In the genomic region with DNA sequence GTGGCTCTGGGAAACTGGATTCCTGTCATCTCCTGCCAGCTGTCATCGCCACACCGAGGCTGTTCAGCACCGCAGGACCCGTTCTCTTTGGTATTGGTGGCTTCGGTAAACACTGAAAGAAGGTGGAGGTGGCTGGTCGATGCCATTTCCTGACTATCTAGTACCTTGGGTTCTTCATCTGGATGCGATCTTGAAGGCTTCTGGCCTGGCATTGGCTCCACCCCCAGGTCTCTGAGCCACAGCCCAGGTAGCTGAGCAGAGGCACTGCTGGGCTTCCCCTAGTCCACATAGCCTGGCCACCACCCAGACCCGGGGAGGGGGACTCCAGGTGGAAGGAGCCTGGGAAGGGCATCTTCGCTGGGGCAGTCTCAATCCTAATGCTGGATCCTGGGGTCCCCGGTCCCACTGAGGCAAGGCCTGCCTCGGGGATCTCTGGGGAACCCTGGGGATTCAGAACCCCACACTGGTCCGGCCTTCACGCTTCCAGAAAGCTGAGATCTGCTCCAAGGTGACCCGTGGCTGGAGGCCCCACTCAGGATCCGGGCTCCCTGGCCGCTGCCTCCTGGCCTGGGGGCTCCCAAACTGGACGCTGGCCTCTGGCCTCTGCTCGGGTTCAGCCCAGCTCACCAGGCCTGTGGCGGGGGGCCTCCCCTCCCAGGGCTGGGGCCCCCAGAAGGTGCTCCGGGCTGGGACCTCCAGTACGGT, we compare ENCODE assay signal across 1 cellular context.
TF ChIP-seq lines count a peak whose summit lies in the region.

No MANE protein-coding gene starts in this region.

TF ChIP-seq in WTC11, 78 proteins besides CTCF, POLR2A, EP300 and RAD21 (continued from another document):
- TF ChIP-seq, protein P1, sequence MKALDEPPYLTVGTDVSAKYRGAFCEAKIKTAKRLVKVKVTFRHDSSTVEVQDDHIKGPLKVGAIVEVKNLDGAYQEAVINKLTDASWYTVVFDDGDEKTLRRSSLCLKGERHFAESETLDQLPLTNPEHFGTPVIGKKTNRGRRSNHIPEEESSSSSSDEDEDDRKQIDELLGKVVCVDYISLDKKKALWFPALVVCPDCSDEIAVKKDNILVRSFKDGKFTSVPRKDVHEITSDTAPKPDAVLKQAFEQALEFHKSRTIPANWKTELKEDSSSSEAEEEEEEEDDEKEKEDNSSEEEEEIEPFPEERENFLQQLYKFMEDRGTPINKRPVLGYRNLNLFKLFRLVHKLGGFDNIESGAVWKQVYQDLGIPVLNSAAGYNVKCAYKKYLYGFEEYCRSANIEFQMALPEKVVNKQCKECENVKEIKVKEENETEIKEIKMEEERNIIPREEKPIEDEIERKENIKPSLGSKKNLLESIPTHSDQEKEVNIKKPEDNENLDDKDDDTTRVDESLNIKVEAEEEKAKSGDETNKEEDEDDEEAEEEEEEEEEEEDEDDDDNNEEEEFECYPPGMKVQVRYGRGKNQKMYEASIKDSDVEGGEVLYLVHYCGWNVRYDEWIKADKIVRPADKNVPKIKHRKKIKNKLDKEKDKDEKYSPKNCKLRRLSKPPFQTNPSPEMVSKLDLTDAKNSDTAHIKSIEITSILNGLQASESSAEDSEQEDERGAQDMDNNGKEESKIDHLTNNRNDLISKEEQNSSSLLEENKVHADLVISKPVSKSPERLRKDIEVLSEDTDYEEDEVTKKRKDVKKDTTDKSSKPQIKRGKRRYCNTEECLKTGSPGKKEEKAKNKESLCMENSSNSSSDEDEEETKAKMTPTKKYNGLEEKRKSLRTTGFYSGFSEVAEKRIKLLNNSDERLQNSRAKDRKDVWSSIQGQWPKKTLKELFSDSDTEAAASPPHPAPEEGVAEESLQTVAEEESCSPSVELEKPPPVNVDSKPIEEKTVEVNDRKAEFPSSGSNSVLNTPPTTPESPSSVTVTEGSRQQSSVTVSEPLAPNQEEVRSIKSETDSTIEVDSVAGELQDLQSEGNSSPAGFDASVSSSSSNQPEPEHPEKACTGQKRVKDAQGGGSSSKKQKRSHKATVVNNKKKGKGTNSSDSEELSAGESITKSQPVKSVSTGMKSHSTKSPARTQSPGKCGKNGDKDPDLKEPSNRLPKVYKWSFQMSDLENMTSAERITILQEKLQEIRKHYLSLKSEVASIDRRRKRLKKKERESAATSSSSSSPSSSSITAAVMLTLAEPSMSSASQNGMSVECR (CRISPR knock-in tag; IDR thresholded peaks at IDR 0.05; ENCODE audit: borderline replicate concordance) = no peak
- TF ChIP-seq ELF4 (CRISPR knock-in tag; IDR thresholded peaks at IDR 0.05; ENCODE audit: low read depth) (no peak), FOXP1 (CRISPR knock-in tag; IDR thresholded peaks at IDR 0.05; ENCODE audit: borderline replicate concordance) (no peak; the same call in 1 of the 2 replicates), ZBTB21 (CRISPR knock-in tag; IDR thresholded peaks at IDR 0.05; ENCODE audit: borderline replicate concordance) (no peak), ZNF416 (CRISPR knock-in tag; IDR thresholded peaks at IDR 0.05) (0 out of 2 replicates have a peak, but pooled peaks have one; percentile 4), RELA (CRISPR knock-in tag; IDR thresholded peaks at IDR 0.05; ENCODE audit: borderline replicate concordance) (no peak), EMX1 (CRISPR knock-in tag; IDR thresholded peaks at IDR 0.05) (0 out of 2 replicates have a peak, but pooled peaks have one; percentile 4), NFYB (CRISPR knock-in tag; conservative IDR thresholded peaks at IDR 0.05; ENCODE audit: low read depth) (no peak), ZNF263 (CRISPR knock-in tag; IDR thresholded peaks at IDR 0.05; ENCODE audit: low read depth) (no peak), FOXJ3 (CRISPR knock-in tag; IDR thresholded peaks at IDR 0.05; ENCODE audit: borderline replicate concordance) (no peak), TEAD4 (CRISPR knock-in tag; IDR thresholded peaks at IDR 0.05) (no peak), NR2C2 (CRISPR knock-in tag; IDR thresholded peaks at IDR 0.05) (no peak), FOXP4 (CRISPR knock-in tag; IDR thresholded peaks at IDR 0.05) (no peak), RORB (CRISPR knock-in tag; IDR thresholded peaks at IDR 0.05) (no peak)
- TF ChIP-seq, protein P2, sequence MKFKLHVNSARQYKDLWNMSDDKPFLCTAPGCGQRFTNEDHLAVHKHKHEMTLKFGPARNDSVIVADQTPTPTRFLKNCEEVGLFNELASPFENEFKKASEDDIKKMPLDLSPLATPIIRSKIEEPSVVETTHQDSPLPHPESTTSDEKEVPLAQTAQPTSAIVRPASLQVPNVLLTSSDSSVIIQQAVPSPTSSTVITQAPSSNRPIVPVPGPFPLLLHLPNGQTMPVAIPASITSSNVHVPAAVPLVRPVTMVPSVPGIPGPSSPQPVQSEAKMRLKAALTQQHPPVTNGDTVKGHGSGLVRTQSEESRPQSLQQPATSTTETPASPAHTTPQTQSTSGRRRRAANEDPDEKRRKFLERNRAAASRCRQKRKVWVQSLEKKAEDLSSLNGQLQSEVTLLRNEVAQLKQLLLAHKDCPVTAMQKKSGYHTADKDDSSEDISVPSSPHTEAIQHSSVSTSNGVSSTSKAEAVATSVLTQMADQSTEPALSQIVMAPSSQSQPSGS (CRISPR knock-in tag; IDR thresholded peaks at IDR 0.05; ENCODE audit: borderline replicate concordance, low read depth) = no peak
- TF ChIP-seq, protein P3, sequence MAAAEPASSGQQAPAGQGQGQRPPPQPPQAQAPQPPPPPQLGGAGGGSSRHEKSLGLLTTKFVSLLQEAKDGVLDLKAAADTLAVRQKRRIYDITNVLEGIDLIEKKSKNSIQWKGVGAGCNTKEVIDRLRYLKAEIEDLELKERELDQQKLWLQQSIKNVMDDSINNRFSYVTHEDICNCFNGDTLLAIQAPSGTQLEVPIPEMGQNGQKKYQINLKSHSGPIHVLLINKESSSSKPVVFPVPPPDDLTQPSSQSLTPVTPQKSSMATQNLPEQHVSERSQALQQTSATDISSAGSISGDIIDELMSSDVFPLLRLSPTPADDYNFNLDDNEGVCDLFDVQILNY (CRISPR knock-in tag; IDR thresholded peaks at IDR 0.05) = no peak
- TF ChIP-seq, protein P4, sequence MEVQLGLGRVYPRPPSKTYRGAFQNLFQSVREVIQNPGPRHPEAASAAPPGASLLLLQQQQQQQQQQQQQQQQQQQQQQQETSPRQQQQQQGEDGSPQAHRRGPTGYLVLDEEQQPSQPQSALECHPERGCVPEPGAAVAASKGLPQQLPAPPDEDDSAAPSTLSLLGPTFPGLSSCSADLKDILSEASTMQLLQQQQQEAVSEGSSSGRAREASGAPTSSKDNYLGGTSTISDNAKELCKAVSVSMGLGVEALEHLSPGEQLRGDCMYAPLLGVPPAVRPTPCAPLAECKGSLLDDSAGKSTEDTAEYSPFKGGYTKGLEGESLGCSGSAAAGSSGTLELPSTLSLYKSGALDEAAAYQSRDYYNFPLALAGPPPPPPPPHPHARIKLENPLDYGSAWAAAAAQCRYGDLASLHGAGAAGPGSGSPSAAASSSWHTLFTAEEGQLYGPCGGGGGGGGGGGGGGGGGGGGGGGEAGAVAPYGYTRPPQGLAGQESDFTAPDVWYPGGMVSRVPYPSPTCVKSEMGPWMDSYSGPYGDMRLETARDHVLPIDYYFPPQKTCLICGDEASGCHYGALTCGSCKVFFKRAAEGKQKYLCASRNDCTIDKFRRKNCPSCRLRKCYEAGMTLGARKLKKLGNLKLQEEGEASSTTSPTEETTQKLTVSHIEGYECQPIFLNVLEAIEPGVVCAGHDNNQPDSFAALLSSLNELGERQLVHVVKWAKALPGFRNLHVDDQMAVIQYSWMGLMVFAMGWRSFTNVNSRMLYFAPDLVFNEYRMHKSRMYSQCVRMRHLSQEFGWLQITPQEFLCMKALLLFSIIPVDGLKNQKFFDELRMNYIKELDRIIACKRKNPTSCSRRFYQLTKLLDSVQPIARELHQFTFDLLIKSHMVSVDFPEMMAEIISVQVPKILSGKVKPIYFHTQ (CRISPR knock-in tag; IDR thresholded peaks at IDR 0.05) = no peak
- TF ChIP-seq, protein P5, sequence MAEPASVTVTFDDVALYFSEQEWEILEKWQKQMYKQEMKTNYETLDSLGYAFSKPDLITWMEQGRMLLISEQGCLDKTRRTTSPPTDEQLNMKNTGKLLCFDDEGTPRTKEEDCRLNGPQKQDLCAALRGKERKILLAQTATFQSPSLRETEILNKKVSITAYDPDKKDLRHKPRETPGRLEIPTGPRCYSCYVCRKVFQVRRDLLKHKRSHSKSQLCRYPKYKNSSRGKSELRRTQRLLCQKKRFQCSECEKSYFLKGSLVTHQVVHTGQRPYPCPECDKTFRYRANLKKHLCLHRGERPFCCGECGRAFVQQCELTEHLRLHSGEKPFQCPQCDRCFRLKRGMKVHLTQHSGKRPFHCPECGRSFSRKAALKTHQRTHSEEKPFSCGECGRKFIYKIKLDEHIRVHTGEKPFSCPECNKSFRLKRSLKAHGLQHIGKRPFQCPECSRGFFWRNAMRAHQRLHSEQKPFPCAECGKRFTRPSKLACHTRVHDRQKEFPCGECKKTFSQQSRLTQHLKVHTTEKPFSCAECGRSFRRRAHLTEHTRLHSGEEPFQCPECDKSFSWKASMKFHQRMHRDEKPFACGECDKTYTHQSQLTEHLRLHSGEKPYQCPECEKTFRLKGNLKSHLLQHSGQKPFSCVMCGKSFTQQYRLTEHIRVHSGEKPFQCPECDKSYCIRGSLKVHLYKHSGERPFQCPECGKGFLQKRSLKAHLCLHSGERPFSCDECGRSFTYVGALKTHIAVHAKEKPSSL (CRISPR knock-in tag; conservative IDR thresholded peaks at IDR 0.05) = no peak
- TF ChIP-seq, protein P6, sequence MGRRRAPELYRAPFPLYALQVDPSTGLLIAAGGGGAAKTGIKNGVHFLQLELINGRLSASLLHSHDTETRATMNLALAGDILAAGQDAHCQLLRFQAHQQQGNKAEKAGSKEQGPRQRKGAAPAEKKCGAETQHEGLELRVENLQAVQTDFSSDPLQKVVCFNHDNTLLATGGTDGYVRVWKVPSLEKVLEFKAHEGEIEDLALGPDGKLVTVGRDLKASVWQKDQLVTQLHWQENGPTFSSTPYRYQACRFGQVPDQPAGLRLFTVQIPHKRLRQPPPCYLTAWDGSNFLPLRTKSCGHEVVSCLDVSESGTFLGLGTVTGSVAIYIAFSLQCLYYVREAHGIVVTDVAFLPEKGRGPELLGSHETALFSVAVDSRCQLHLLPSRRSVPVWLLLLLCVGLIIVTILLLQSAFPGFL (CRISPR knock-in tag; IDR thresholded peaks at IDR 0.05; ENCODE audit: borderline replicate concordance) = no peak
- TF ChIP-seq, protein P7, sequence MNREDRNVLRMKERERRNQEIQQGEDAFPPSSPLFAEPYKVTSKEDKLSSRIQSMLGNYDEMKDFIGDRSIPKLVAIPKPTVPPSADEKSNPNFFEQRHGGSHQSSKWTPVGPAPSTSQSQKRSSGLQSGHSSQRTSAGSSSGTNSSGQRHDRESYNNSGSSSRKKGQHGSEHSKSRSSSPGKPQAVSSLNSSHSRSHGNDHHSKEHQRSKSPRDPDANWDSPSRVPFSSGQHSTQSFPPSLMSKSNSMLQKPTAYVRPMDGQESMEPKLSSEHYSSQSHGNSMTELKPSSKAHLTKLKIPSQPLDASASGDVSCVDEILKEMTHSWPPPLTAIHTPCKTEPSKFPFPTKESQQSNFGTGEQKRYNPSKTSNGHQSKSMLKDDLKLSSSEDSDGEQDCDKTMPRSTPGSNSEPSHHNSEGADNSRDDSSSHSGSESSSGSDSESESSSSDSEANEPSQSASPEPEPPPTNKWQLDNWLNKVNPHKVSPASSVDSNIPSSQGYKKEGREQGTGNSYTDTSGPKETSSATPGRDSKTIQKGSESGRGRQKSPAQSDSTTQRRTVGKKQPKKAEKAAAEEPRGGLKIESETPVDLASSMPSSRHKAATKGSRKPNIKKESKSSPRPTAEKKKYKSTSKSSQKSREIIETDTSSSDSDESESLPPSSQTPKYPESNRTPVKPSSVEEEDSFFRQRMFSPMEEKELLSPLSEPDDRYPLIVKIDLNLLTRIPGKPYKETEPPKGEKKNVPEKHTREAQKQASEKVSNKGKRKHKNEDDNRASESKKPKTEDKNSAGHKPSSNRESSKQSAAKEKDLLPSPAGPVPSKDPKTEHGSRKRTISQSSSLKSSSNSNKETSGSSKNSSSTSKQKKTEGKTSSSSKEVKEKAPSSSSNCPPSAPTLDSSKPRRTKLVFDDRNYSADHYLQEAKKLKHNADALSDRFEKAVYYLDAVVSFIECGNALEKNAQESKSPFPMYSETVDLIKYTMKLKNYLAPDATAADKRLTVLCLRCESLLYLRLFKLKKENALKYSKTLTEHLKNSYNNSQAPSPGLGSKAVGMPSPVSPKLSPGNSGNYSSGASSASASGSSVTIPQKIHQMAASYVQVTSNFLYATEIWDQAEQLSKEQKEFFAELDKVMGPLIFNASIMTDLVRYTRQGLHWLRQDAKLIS (CRISPR knock-in tag; IDR thresholded peaks at IDR 0.05; ENCODE audit: borderline replicate concordance) = no peak
- TF ChIP-seq, protein P8, sequence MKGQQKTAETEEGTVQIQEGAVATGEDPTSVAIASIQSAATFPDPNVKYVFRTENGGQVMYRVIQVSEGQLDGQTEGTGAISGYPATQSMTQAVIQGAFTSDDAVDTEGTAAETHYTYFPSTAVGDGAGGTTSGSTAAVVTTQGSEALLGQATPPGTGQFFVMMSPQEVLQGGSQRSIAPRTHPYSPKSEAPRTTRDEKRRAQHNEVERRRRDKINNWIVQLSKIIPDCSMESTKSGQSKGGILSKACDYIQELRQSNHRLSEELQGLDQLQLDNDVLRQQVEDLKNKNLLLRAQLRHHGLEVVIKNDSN (CRISPR knock-in tag; IDR thresholded peaks at IDR 0.05) = no peak
- TF ChIP-seq, protein P9, sequence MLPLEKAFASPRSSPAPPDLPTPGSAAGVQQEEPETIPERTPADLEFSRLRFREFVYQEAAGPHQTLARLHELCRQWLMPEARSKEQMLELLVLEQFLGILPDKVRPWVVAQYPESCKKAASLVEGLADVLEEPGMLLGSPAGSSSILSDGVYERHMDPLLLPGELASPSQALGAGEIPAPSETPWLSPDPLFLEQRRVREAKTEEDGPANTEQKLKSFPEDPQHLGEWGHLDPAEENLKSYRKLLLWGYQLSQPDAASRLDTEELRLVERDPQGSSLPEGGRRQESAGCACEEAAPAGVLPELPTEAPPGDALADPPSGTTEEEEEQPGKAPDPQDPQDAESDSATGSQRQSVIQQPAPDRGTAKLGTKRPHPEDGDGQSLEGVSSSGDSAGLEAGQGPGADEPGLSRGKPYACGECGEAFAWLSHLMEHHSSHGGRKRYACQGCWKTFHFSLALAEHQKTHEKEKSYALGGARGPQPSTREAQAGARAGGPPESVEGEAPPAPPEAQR (CRISPR knock-in tag; IDR thresholded peaks at IDR 0.05) = no peak
TF ChIP-seq in WTC11: peak in this region for 3.
